In genomic region chr2:73696521-73696920, GRCh38 we compare ENCODE assay signal across 7 cellular contexts. TPM values are rescaled to one million over a fixed set of nuclear protein-coding genes. Genes with fewer than 3 reads are reported as not detected.
"Had no signal": no experiment of that assay in that cellular context is flagged by ENCODE, and none has a peak within 500 bp of the region (broad histone marks: within the 10 kb centered on the region; RNA-seq: fewer than 3 reads in every experiment).

No MANE protein-coding gene starts in this region.

RNA-seq across cellular contexts. Expression of gene NAT8, which starts 54.3 kb away (rescaled TPM):
- total RNA-seq: GM23248, GM23338, H1, H4, H7, H9, HFFc6 had no signal
- polyA plus RNA-seq: GM23248, GM23338, H1 had no signal
